ENCODE assay signal across 9 cellular contexts in genomic region chr5:59069438-59070079, GRCh38.
DNase-seq lines count a peak whose midpoint lies in the region; ATAC-seq and TF ChIP-seq lines count a peak whose summit lies in the region.
"Had no signal": no experiment of that assay in that cellular context is flagged by ENCODE, and none has a peak within 500 bp of the region (broad histone marks: within the 10 kb centered on the region; RNA-seq: fewer than 3 reads in every experiment).

No MANE protein-coding gene starts in this region.

- no peaks in the 10 kb centered on the region for H3K27me3 Mint-ChIP-seq in activated T-cell treated with anti-CD3 and anti-CD28 coated beads, Interleukin-2, amount 50 U/mL, for 24 hours

- no peaks in the 10 kb centered on the region for H3K9me3 Mint-ChIP-seq in activated T-cell treated with anti-CD3 and anti-CD28 coated beads, Interleukin-2, amount 50 U/mL, for 24 hours

- no peak overlapping the region for H3K4me3 Mint-ChIP-seq in activated T-cell treated with anti-CD3 and anti-CD28 coated beads, Interleukin-2, amount 50 U/mL, for 24 hours

- H3K4me1 Mint-ChIP-seq in activated T-cell treated with anti-CD3 and anti-CD28 coated beads, Interleukin-2, amount 50 U/mL, for 24 hours (ENCODE audit: low read depth) = peaks cover 7% of the 10 kb centered on the region

- no peaks in the 10 kb centered on the region for H3K36me3 Mint-ChIP-seq in activated T-cell treated with anti-CD3 and anti-CD28 coated beads, Interleukin-2, amount 50 U/mL, for 24 hours (ENCODE audit: low read depth)

- ATAC-seq in esophagus mucosa = peak; percentile 88
- ATAC-seq in GM21717 (IDR thresholded peaks at IDR 0.05; ENCODE audit: unreplicated experiment) = no peak

- no peak overlapping the region for H3K27ac Mint-ChIP-seq in activated T-cell treated with anti-CD3 and anti-CD28 coated beads, Interleukin-2, amount 50 U/mL, for 24 hours

- TF ChIP-seq CTCF in AG09319 (IDR thresholded peaks at IDR 0.05; ENCODE audit: low read depth, low read length) = no peak

- DNase-seq in AG09319 (ENCODE audit: extremely low read depth, low read depth) (peak; percentile 65), NCI-H226 (peak; percentile 78), midbrain (lab: John Stamatoyannopoulos, UW) (peak; percentile 18), NK-92 (lab: John Stamatoyannopoulos, UW; ENCODE audit: unreplicated experiment) (no peak), posterior vena cava (ENCODE audit: low spot score) (no peak)
- no peak for DNase-seq in activated T-cell treated with anti-CD3 and anti-CD28 coated beads, Interleukin-2, amount 50 U/mL, for 24 hours
- DNase-seq: activated CD8-positive, alpha-beta memory T cell treated with anti-CD3 and anti-CD28 coated beads for 24 hours had no signal

- intact Hi-C loops in posterior vena cava (cut with DNase I) = no loop called here

Comparison
In these comparisons a context has a peak if more than half of its experiments do, and no peak if none do; other contexts are left out.
1. DNase-seq: peak in AG09319 (single experiment), NCI-H226 (single experiment) and midbrain (single experiment); none in activated T-cell treated with anti-CD3 and anti-CD28 coated beads, Interleukin-2, amount 50 U/mL, for 24 hours (single experiment), NK-92 (single experiment) and posterior vena cava (single experiment).